10 cellular contexts compared by ENCODE assay signal in the genomic region with DNA sequence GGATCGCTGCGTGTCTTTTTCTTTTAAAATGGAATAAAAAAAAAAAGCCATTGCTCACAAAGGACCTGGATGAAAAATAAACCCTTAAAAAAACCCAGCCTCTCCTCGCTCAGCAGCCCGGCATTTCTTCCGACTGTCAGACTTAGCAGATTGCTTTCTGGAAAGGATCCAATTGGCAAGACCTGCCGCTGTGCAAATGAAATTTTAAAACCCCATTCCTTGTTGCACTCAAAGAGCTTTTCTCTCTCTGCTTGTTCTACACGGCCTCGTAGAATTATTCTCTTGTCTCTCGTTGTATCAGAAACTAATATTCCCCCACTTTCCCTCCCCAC.
DNase-seq lines count a peak whose midpoint lies in the region; ATAC-seq and TF ChIP-seq lines count a peak whose summit lies in the region.
"Had no signal": no experiment of that assay in that cellular context is flagged by ENCODE, and none has a peak within 500 bp of the region (broad histone marks: within the 10 kb centered on the region; RNA-seq: fewer than 3 reads in every experiment).

No MANE protein-coding gene starts in this region.

- DNase-seq in D341Med (ENCODE audit: low spot score), result peak; percentile 47
- peak; percentile 48 for DNase-seq in NCI-H2107 treated with DMSO at 0.1 percent for 48 hours (lab: John Stamatoyannopoulos, UW; ENCODE audit: unreplicated experiment)
- peak; percentile 43 for DNase-seq in choroid plexus epithelial cell (ENCODE audit: low read depth)
- DNase-seq in osteocyte (ENCODE audit: extremely low spot score, unreplicated experiment), result no peak
- no peak for DNase-seq in activated T-helper 1 cell treated with anti-CD3 and anti-CD28 coated beads, Interleukin-12 subunit alpha, Interleukin-12 subunit beta, Interleukin-2, Interleukin-4 antibody, amounts not matched to agents 30 ng/mL and 10 ng/mL and 1 ng/mL, durations not matched to agents 14 hours and 24 hours and 36 hours (ENCODE audit: low spot score)
- DNase-seq in ureter (ENCODE audit: low spot score), result no peak
- DNase-seq: activated CD4-positive, alpha-beta T cell treated with anti-CD3 and anti-CD28 coated beads for 1 hour; naive B cell had no signal

- no peak for ATAC-seq in esophagus mucosa

- TF ChIP-seq CTCF in choroid plexus epithelial cell (conservative IDR thresholded peaks at IDR 0.05; ENCODE audit: low read depth, low read length), result no peak
- no peak for TF ChIP-seq CTCF in osteocyte (IDR thresholded peaks at IDR 0.05)

- H3K9me3 Mint-ChIP-seq in osteocyte (ENCODE audit: unreplicated experiment), result peaks cover 5% of the 10 kb centered on the region
- no peaks in the 10 kb centered on the region for H3K9me3 Mint-ChIP-seq in activated T-helper 1 cell treated with anti-CD3 and anti-CD28 coated beads, Interleukin-12 subunit alpha, Interleukin-12 subunit beta, Interleukin-2, Interleukin-4 antibody, amounts not matched to agents 30 ng/mL and 10 ng/mL and 1 ng/mL, durations not matched to agents 14 hours and 24 hours and 36 hours

- no peaks in the 10 kb centered on the region for H3K9me3 ChIP-seq in neuron (ENCODE audit: low read length)

- H3K4me3 ChIP-seq in choroid plexus epithelial cell (ENCODE audit: low read depth, low read length), result no peak overlapping the region
- peak overlapping the region; percentile 6 for H3K4me3 ChIP-seq in neuron (ENCODE audit: low read length)

- peaks cover 18% of the 10 kb centered on the region for H3K4me1 ChIP-seq in neuron (ENCODE audit: insufficient read depth, low read length)

- H3K36me3 Mint-ChIP-seq in osteocyte (ENCODE audit: unreplicated experiment), result no peaks in the 10 kb centered on the region
- H3K36me3 Mint-ChIP-seq in activated T-helper 1 cell treated with anti-CD3 and anti-CD28 coated beads, Interleukin-12 subunit alpha, Interleukin-12 subunit beta, Interleukin-2, Interleukin-4 antibody, amounts not matched to agents 30 ng/mL and 10 ng/mL and 1 ng/mL, durations not matched to agents 14 hours and 24 hours and 36 hours (ENCODE audit: low read depth), result no peaks in the 10 kb centered on the region

- H2AFZ ChIP-seq in neuron (ENCODE audit: low read depth, low read length), result peak overlapping the region; percentile 63

- no peaks in the 10 kb centered on the region for H3K27me3 Mint-ChIP-seq in osteocyte (ENCODE audit: unreplicated experiment)
- H3K27me3 Mint-ChIP-seq in activated T-helper 1 cell treated with anti-CD3 and anti-CD28 coated beads, Interleukin-12 subunit alpha, Interleukin-12 subunit beta, Interleukin-2, Interleukin-4 antibody, amounts not matched to agents 30 ng/mL and 10 ng/mL and 1 ng/mL, durations not matched to agents 14 hours and 24 hours and 36 hours (ENCODE audit: insufficient read depth), result no peaks in the 10 kb centered on the region

- H3K4me3 Mint-ChIP-seq in osteocyte (ENCODE audit: unreplicated experiment), result no peak overlapping the region
- H3K4me3 Mint-ChIP-seq in activated T-helper 1 cell treated with anti-CD3 and anti-CD28 coated beads, Interleukin-12 subunit alpha, Interleukin-12 subunit beta, Interleukin-2, Interleukin-4 antibody, amounts not matched to agents 30 ng/mL and 10 ng/mL and 1 ng/mL, durations not matched to agents 14 hours and 24 hours and 36 hours, result no peak overlapping the region

- no peaks in the 10 kb centered on the region for H3K27me3 ChIP-seq in neuron (ENCODE audit: insufficient read depth, low read length)

- intact Hi-C loops in activated T-helper 1 cell treated with anti-CD3 and anti-CD28 coated beads, Interleukin-12 subunit alpha, Interleukin-12 subunit beta, Interleukin-2, Interleukin-4 antibody, amounts not matched to agents 30 ng/mL and 10 ng/mL and 1 ng/mL, durations not matched to agents 14 hours and 24 hours and 36 hours (cut with micrococcal nuclease), result no loop called here

- H3K36me3 ChIP-seq in neuron (ENCODE audit: insufficient read depth, low read length), result no peaks in the 10 kb centered on the region

- no peak overlapping the region for H3K27ac Mint-ChIP-seq in osteocyte (ENCODE audit: unreplicated experiment)
- H3K27ac Mint-ChIP-seq in activated T-helper 1 cell treated with anti-CD3 and anti-CD28 coated beads, Interleukin-12 subunit alpha, Interleukin-12 subunit beta, Interleukin-2, Interleukin-4 antibody, amounts not matched to agents 30 ng/mL and 10 ng/mL and 1 ng/mL, durations not matched to agents 14 hours and 24 hours and 36 hours, result no peak overlapping the region

- H3K4me1 Mint-ChIP-seq in osteocyte (ENCODE audit: unreplicated experiment), result no peaks in the 10 kb centered on the region
- H3K4me1 Mint-ChIP-seq in activated T-helper 1 cell treated with anti-CD3 and anti-CD28 coated beads, Interleukin-12 subunit alpha, Interleukin-12 subunit beta, Interleukin-2, Interleukin-4 antibody, amounts not matched to agents 30 ng/mL and 10 ng/mL and 1 ng/mL, durations not matched to agents 14 hours and 24 hours and 36 hours (ENCODE audit: low read depth), result no peaks in the 10 kb centered on the region
- H3K4me1 Mint-ChIP-seq: naive B cell had no signal

Comparison
In these comparisons a context has a peak if more than half of its experiments do, and no peak if none do; other contexts are left out.
1. DNase-seq: peak in D341Med (single experiment), NCI-H2107 treated with DMSO at 0.1 percent for 48 hours (single experiment) and choroid plexus epithelial cell (single experiment); none in osteocyte (single experiment), activated T-helper 1 cell treated with anti-CD3 and anti-CD28 coated beads, Interleukin-12 subunit alpha, Interleukin-12 subunit beta, Interleukin-2, Interleukin-4 antibody, amounts not matched to agents 30 ng/mL and 10 ng/mL and 1 ng/mL, durations not matched to agents 14 hours and 24 hours and 36 hours (single experiment) and ureter (single experiment).